ENCODE assay signal across 16 cellular contexts in genomic region chr2:177783091-177783490, GRCh38.
A peak's percentile ranks its signal among the peaks of the same experiment; 100 is the strongest.
DNase-seq lines count a peak whose midpoint lies in the region; ATAC-seq and TF ChIP-seq lines count a peak whose summit lies in the region.
"Had no signal": no experiment of that assay in that cellular context is flagged by ENCODE, and none has a peak within 500 bp of the region (broad histone marks: within the 10 kb centered on the region; RNA-seq: fewer than 3 reads in every experiment).

No MANE protein-coding gene starts in this region.

- in situ Hi-C loops in ACHN (cut with HindIII; ENCODE audit: low pct_ligation_motif_present, low pct_unique_long_range_greater_than_20kb, low sequenced_read_pairs) (no loop called here), Caki2 (cut with HindIII; ENCODE audit: low pct_unique_long_range_greater_than_20kb, low sequenced_read_pairs) (no loop called here)

- no peak for TF ChIP-seq POLR2A in erythroblast (IDR thresholded peaks at IDR 0.05; ENCODE audit: low read length)

- ATAC-seq in HG03108 (IDR thresholded peaks at IDR 0.05; ENCODE audit: unreplicated experiment): no peak
- ATAC-seq: HepG2 had no signal

- peak; percentile 90 for DNase-seq in ACHN
- DNase-seq in Caki2 (ENCODE audit: low read depth): peak; percentile 21
- DNase-seq in amniotic epithelial cell (ENCODE audit: low read depth): peak; percentile 82
- peak; percentile 78 for DNase-seq in kidney tubule cell (ENCODE audit: low spot score)
- no peak for DNase-seq in GDM1 (lab: John Stamatoyannopoulos, UW)
- DNase-seq in erythroblast (lab: John Stamatoyannopoulos, UW): no peak
- DNase-seq: DMS79 treated with DMSO at 0.1 percent for 48 hours, KBM-7, MV-4-11, NCI-H1694 treated with DMSO at 0.1 percent for 48 hours, NCI-H2227 treated with DMSO at 0.1 percent for 48 hours, NCI-H510A treated with DMSO at 0.1 percent for 48 hours, NCI-H774, PC-9 had no signal

Comparison
In these comparisons a context has a peak if more than half of its experiments do, and no peak if none do; other contexts are left out.
1. DNase-seq: peak in ACHN (single experiment), Caki2 (single experiment), amniotic epithelial cell (single experiment) and kidney tubule cell (single experiment); none in GDM1 (single experiment) and erythroblast (0 of 2).